20 cellular contexts compared by ENCODE assay signal in the genomic region with DNA sequence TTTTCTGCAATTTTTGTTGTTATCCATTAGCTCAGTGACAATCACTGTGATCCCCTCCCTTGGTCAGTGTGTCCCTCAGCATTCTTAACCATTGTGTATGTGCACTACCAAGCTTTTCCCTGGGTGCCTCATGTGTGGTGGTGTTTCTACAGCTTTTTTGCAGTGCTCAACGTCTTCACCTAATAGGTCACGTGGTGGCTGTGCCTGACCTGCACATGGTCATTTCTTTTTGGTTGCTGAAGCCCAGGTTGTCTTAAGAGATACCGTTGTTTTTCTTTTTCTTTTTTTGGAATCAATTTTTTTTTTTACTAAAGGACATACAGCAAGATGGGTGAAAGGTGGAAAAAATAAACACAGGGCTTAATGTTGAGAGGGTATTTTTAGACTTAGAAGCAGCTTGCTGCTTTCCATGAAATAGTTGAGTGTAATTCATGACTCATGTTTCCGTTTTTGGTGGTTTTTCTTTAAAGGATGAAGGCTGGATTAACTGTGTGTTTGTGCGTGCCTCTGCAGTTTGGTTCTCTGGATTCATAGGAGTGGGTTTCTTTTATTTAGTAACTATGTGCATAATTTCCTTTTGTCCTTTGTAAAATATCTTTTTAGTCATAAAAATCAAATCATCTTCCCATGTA. TPM values are rescaled to one million over a fixed set of nuclear protein-coding genes. Genes with fewer than 3 reads are reported as not detected.
A peak's percentile ranks its signal among the peaks of the same experiment; 100 is the strongest.
DNase-seq lines count a peak whose midpoint lies in the region; ATAC-seq, FAIRE-seq and TF ChIP-seq lines count a peak whose summit lies in the region.
"Had no signal": no experiment of that assay in that cellular context is flagged by ENCODE, and none has a peak within 500 bp of the region (broad histone marks: within the 10 kb centered on the region; RNA-seq: fewer than 3 reads in every experiment).

No MANE protein-coding gene starts in this region.

- H3K4me1 ChIP-seq in breast epithelium (no peaks in the 10 kb centered on the region), fibroblast of lung (ENCODE audit: control insufficient read depth, extremely low read depth, insufficient read depth, low read length) (no peaks in the 10 kb centered on the region)

- no TSS peak for BruUV-seq in MCF 10A (replicated peaks; lab: Mats Ljungman, UMichigan)

- H3K36me3 ChIP-seq in breast epithelium, result no peaks in the 10 kb centered on the region
- no peaks in the 10 kb centered on the region for H3K36me3 ChIP-seq in fibroblast of lung (ENCODE audit: control insufficient read depth, insufficient read depth, low read length)

- DNase-seq in MCF 10A (ENCODE audit: unreplicated experiment) (peak; percentile 40), breast epithelium (ENCODE audit: low spot score in 2 of 2) (no peak), OCI-M1 (lab: John Stamatoyannopoulos, UW) (peak; percentile 55), fibroblast of lung (ENCODE audit: low read depth in 2 of 2) (peak; percentile 51 to 64), urothelium cell line (ENCODE audit: low spot score) (peak; percentile 25), GOT3 (lab: John Stamatoyannopoulos, UW) (no peak), NCI-H187 (lab: John Stamatoyannopoulos, UW) (no peak)
- DNase-seq: activated CD4-positive, alpha-beta T cell treated with anti-CD3 and anti-CD28 coated beads, Interleukin-2, amount 50 U/mL, for 48 hours; activated T-cell treated with anti-CD3 and anti-CD28 coated beads, Interleukin-2, amount 50 U/mL, for 72 hours; CD8-positive, alpha-beta T cell; NCI-H146; PC-9; stimulated activated naive B cell treated with anti-CD40 and anti-IgM and Interleukin-4, amounts not matched to agents 10 μg/mL and 1 μg/mL and 100 μg/mL, for 72 hours had no signal

- H3K27ac Mint-ChIP-seq in MCF 10A (ENCODE audit: low read depth, unreplicated experiment), result no peak overlapping the region
- H3K27ac Mint-ChIP-seq: activated T-cell treated with anti-CD3 and anti-CD28 coated beads, Interleukin-2, amount 50 U/mL, for 72 hours; CD8-positive, alpha-beta T cell; stimulated activated naive B cell treated with anti-CD40 and anti-IgM and Interleukin-4, amounts not matched to agents 10 μg/mL and 1 μg/mL and 100 μg/mL, for 72 hours; type B pancreatic cell had no signal

- H3K4me3 Mint-ChIP-seq in MCF 10A (ENCODE audit: unreplicated experiment), result no peak overlapping the region
- H3K4me3 Mint-ChIP-seq: activated T-cell treated with anti-CD3 and anti-CD28 coated beads, Interleukin-2, amount 50 U/mL, for 72 hours; CD8-positive, alpha-beta T cell; stimulated activated naive B cell treated with anti-CD40 and anti-IgM and Interleukin-4, amounts not matched to agents 10 μg/mL and 1 μg/mL and 100 μg/mL, for 72 hours; type B pancreatic cell had no signal

- H3K9ac ChIP-seq in fibroblast of lung (ENCODE audit: insufficient read depth, low read length), result no peak overlapping the region

- H3K36me3 Mint-ChIP-seq in MCF 10A (ENCODE audit: insufficient read depth, unreplicated experiment), result no peaks in the 10 kb centered on the region
- H3K36me3 Mint-ChIP-seq: CD8-positive, alpha-beta T cell; stimulated activated naive B cell treated with anti-CD40 and anti-IgM and Interleukin-4, amounts not matched to agents 10 μg/mL and 1 μg/mL and 100 μg/mL, for 72 hours; type B pancreatic cell had no signal

- no peak for ATAC-seq in HG03354 (IDR thresholded peaks at IDR 0.05; ENCODE audit: poor library complexity, severe bottlenecking, unreplicated experiment)
- ATAC-seq: activated T-cell treated with anti-CD3 and anti-CD28 coated beads, Interleukin-2, amount 50 U/mL, for 72 hours; CD8-positive, alpha-beta T cell; stimulated activated naive B cell treated with anti-CD40 and anti-IgM and Interleukin-4, amounts not matched to agents 10 μg/mL and 1 μg/mL and 100 μg/mL, for 72 hours had no signal

- H3K79me2 ChIP-seq in fibroblast of lung (ENCODE audit: control insufficient read depth, insufficient read depth, low read length), result no peaks in the 10 kb centered on the region

- CTCF ChIA-PET in MCF 10A (lab: Yijun Ruan, JAX), result no interaction called here

- H3K4me2 ChIP-seq in fibroblast of lung (ENCODE audit: extremely low read depth, insufficient read depth, low read length), result no peak overlapping the region
- H3K4me2 ChIP-seq: PC-9 had no signal

- H3K4me1 Mint-ChIP-seq in MCF 10A (ENCODE audit: insufficient read depth, unreplicated experiment), result no peaks in the 10 kb centered on the region
- H3K4me1 Mint-ChIP-seq: stimulated activated naive B cell treated with anti-CD40 and anti-IgM and Interleukin-4, amounts not matched to agents 10 μg/mL and 1 μg/mL and 100 μg/mL, for 72 hours had no signal

- intact Hi-C loops in MCF 10A (cut with micrococcal nuclease) (no loop called here), breast epithelium (cut with DNase I; ENCODE audit: low total_unique reads) (loop anchor here (1.0 kb wide), 1 partner anchor 9 kb away; no protein-coding TSS in a partner anchor)

- H4K20me1 ChIP-seq in fibroblast of lung (ENCODE audit: control insufficient read depth, extremely low read depth, insufficient read depth, low read length), result no peaks in the 10 kb centered on the region

- H3K9me3 ChIP-seq in breast epithelium (no peaks in the 10 kb centered on the region), fibroblast of lung (ENCODE audit: control insufficient read depth, insufficient read depth, low read depth, low read length) (no peaks in the 10 kb centered on the region)

- TF ChIP-seq POLR2A in breast epithelium (IDR thresholded peaks at IDR 0.05), result no peak

- H3K27ac ChIP-seq in breast epithelium (no peak overlapping the region), fibroblast of lung (ENCODE audit: insufficient read depth, low read length) (no peak overlapping the region)
- H3K27ac ChIP-seq: PC-9 had no signal

- H3K27me3 ChIP-seq in breast epithelium, result no peaks in the 10 kb centered on the region
- no peaks in the 10 kb centered on the region for H3K27me3 ChIP-seq in fibroblast of lung (ENCODE audit: control insufficient read depth, insufficient read depth, low read length)

- TF ChIP-seq CTCF in MCF 10A (IDR thresholded peaks at IDR 0.05; ENCODE audit: unreplicated experiment) (no peak), breast epithelium (IDR thresholded peaks at IDR 0.05) (no peak), fibroblast of lung (conservative IDR thresholded peaks at IDR 0.05 in 1 of 2, IDR thresholded peaks at IDR 0.05 in 1 of 2; ENCODE audit: low read depth in 1 of 2, low read length in 2 of 2) (no peak)

- no peaks in the 10 kb centered on the region for H3K9me3 Mint-ChIP-seq in MCF 10A (ENCODE audit: unreplicated experiment)
- H3K9me3 Mint-ChIP-seq: CD8-positive, alpha-beta T cell; type B pancreatic cell had no signal

- POLR2A ChIA-PET in MCF 10A (lab: Yijun Ruan, JAX), result interaction anchor here (1.0 kb wide), 1 partner anchor 9 kb away, joined by 3 read pairs; no protein-coding TSS in a partner anchor

- H3K4me3 ChIP-seq in breast epithelium (no peak overlapping the region), fibroblast of lung (replicated peaks in 1 of 4; ENCODE audit: control extremely low read depth in 1 of 4, insufficient read depth in 1 of 4, low read depth in 3 of 4, low read length in 4 of 4) (no peak overlapping the region)
- H3K4me3 ChIP-seq: PC-9 had no signal

- FAIRE-seq in urothelium cell line (lab: Jason Lieb, UNC), result no peak
- FAIRE-seq: endometrium, G401.6, GM12891, TTC549 had no signal

- peaks cover 60% of the 10 kb centered on the region for H3K27me3 Mint-ChIP-seq in MCF 10A (ENCODE audit: insufficient read depth, unreplicated experiment)
- H3K27me3 Mint-ChIP-seq: type B pancreatic cell had no signal

- no peak overlapping the region for H2AFZ ChIP-seq in fibroblast of lung (ENCODE audit: low read length)
- H2AFZ ChIP-seq: PC-9 had no signal

RNA-seq across cellular contexts. Expression of a gene that starts 22.2 kb away (rescaled TPM):
- total RNA-seq in MCF 10A (2022), result not detected in 2 replicates
- total RNA-seq in breast epithelium, result under 1 TPM in 2 of 3 donors, not detected in 1; under 0.01 to 0.16 TPM
- under 0.01 and 0.17 TPM in 2 replicates for total RNA-seq in fibroblast of lung
- polyA plus RNA-seq in fibroblast of lung, result 0.10 TPM in 1 of 2 replicates, not detected in the other
- polyA plus RNA-seq in fibroblast of lung (2012), result 0.08 TPM in 1 of 2 replicates, not detected in the other
- 0.67 TPM in 1 of 2 replicates, not detected in the other for polyA minus RNA-seq in fibroblast of lung (ENCODE audit: low replicate concordance)
- total RNA-seq: activated T-cell treated with anti-CD3 and anti-CD28 coated beads, Interleukin-2, amount 50 U/mL, for 72 hours; CD8-positive, alpha-beta T cell; glomerular endothelial cell; PC-9 had no signal

Comparison
In these comparisons a context has a peak if more than half of its experiments do, and no peak if none do; other contexts are left out.
1. DNase-seq: peak in MCF 10A (single experiment), OCI-M1 (single experiment), fibroblast of lung (2 of 2) and urothelium cell line (single experiment); none in breast epithelium (0 of 2), GOT3 (single experiment) and NCI-H187 (0 of 2).